ENCODE assay signal across 25 cellular contexts in the genomic region with DNA sequence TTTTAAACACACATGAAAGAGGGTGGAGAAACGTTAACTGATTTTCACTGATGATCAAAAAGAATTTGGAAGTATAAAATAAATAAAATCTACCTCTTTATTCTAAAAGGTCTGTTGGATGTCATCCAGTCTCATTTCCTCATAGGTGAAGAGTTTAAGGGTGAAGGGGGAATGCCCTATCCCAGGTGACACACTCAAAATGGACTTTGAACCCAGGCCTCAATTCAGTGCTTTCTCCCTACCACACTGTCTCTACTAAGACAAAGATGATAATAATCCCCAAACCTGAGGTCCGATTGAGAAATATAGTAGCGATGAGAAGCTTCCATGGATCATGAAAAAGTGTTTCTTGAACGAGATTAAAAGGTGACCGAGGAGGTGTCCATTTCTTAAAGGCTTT. TPM values are rescaled to one million over a fixed set of nuclear protein-coding genes. Genes with fewer than 3 reads are reported as not detected.
"Had no signal": no experiment of that assay in that cellular context is flagged by ENCODE, and none has a peak within 500 bp of the region (broad histone marks: within the 10 kb centered on the region; RNA-seq: fewer than 3 reads in every experiment).

No MANE protein-coding gene starts in this region.

- ATAC-seq: foreskin keratinocyte, left lung had no signal

- H3K27me3 Mint-ChIP-seq: activated naive CD8-positive, alpha-beta T cell treated with anti-CD3 and anti-CD28 coated beads, Interleukin-2, amount 10 ng/mL, durations not matched to agents 7 days and 5 days; type B pancreatic cell had no signal

- H3K9me3 Mint-ChIP-seq: activated naive CD8-positive, alpha-beta T cell treated with anti-CD3 and anti-CD28 coated beads, Interleukin-2, amount 10 ng/mL, durations not matched to agents 7 days and 5 days; activated T-helper 1 cell treated with anti-CD3 and anti-CD28 coated beads, Interleukin-12 subunit alpha, Interleukin-12 subunit beta, Interleukin-2, Interleukin-4 antibody, amounts not matched to agents 30 ng/mL and 10 ng/mL and 1 ng/mL, durations not matched to agents 14 hours and 24 hours and 36 hours; neural progenitor cell; type B pancreatic cell had no signal

- H3K4me3 Mint-ChIP-seq: activated naive CD8-positive, alpha-beta T cell treated with anti-CD3 and anti-CD28 coated beads, Interleukin-2, amount 10 ng/mL, durations not matched to agents 7 days and 5 days; activated T-helper 1 cell treated with anti-CD3 and anti-CD28 coated beads, Interleukin-12 subunit alpha, Interleukin-12 subunit beta, Interleukin-2, Interleukin-4 antibody, amounts not matched to agents 30 ng/mL and 10 ng/mL and 1 ng/mL, durations not matched to agents 14 hours and 24 hours and 36 hours; neural progenitor cell; type B pancreatic cell had no signal

- H3K4me2 ChIP-seq: neural progenitor cell had no signal

- H3K27ac Mint-ChIP-seq: activated naive CD8-positive, alpha-beta T cell treated with anti-CD3 and anti-CD28 coated beads, Interleukin-2, amount 10 ng/mL, durations not matched to agents 7 days and 5 days; activated T-helper 1 cell treated with anti-CD3 and anti-CD28 coated beads, Interleukin-12 subunit alpha, Interleukin-12 subunit beta, Interleukin-2, Interleukin-4 antibody, amounts not matched to agents 30 ng/mL and 10 ng/mL and 1 ng/mL, durations not matched to agents 14 hours and 24 hours and 36 hours; neural progenitor cell; type B pancreatic cell had no signal

- H2AFZ ChIP-seq: neural progenitor cell had no signal

- H3K9me3 ChIP-seq: left lung, prostate gland, right atrium auricular region, testis had no signal

- H3K27me3 ChIP-seq: brain microvascular endothelial cell, dorsolateral prefrontal cortex, foreskin keratinocyte, left lung, neural progenitor cell, right atrium auricular region, testis had no signal

- DNase-seq: activated CD4-positive, alpha-beta T cell treated with anti-CD3 and anti-CD28 coated beads, Interleukin-2, amount 50 U/mL, for 1 hour; activated CD4-positive, CD25-positive, alpha-beta regulatory T cell treated with anti-CD3 and anti-CD28 coated beads, Interleukin-2, amount 50 U/mL, for 72 hours; activated CD8-positive, alpha-beta memory T cell treated with anti-CD3 and anti-CD28 coated beads, Interleukin-2, amount 50 U/mL, for 4 hours; activated gamma-delta T cell treated with Interleukin-2 at 50 U/mL for 16 hours; activated naive CD8-positive, alpha-beta T cell treated with anti-CD3 and anti-CD28 coated beads, Interleukin-2, amount 10 ng/mL, durations not matched to agents 7 days and 5 days; anterior cingulate cortex; brain microvascular endothelial cell; central memory CD4-positive, alpha-beta T cell; dorsolateral prefrontal cortex; foreskin keratinocyte; hippocampal formation; islet precursor cell; left lung; mammary epithelial cell; stimulated activated CD4-positive, alpha-beta T cell treated with anti-CD3 and anti-CD28 coated beads, Interleukin-15, amount 100 ng/mL, for 24 hours; stimulated activated CD4-positive, alpha-beta T cell treated with anti-CD3 and anti-CD28 coated beads, Interleukin-2, amount 100 ng/mL, for 48 hours; testis had no signal

- H3K4me3 ChIP-seq: left lung, neural progenitor cell, prostate gland, right atrium auricular region, testis had no signal

- H3K9ac ChIP-seq: neural progenitor cell had no signal

- H3K27ac ChIP-seq: brain microvascular endothelial cell, epithelial cell of prostate, foreskin keratinocyte, left lung, neural progenitor cell, prostate gland, right atrium auricular region, testis had no signal

RNA-seq across cellular contexts. Expression of gene EFCAB12, which starts 5.1 kb away (rescaled TPM):
- total RNA-seq: skeletal muscle tissue had no signal
- polyA plus RNA-seq: fibroblast of lung had no signal
